ENCODE assay signal across 8 cellular contexts in genomic region chr19:49593233-49594113, GRCh38. TPM values are rescaled to one million over a fixed set of nuclear protein-coding genes. Genes with fewer than 3 reads are reported as not detected.
DNase-seq lines count a peak whose midpoint lies in the region; ATAC-seq, FAIRE-seq and TF ChIP-seq lines count a peak whose summit lies in the region.

No MANE protein-coding gene starts in this region.

- POLR2A ChIA-PET in activated CD4-positive, alpha-beta T cell treated with anti-CD3 and anti-CD28 coated beads, Interleukin-2, amount 10 ng/mL, durations not matched to agents 7 days and 5 days (lab: Charles Lee) = no interaction called here

- peaks cover 21% of the 10 kb centered on the region for H3K36me3 Mint-ChIP-seq in activated CD4-positive, alpha-beta T cell treated with anti-CD3 and anti-CD28 coated beads, Interleukin-2, amount 10 ng/mL, durations not matched to agents 7 days and 5 days (ENCODE audit: low read depth)

- DNase-seq in GM12892 (ENCODE audit: insufficient read length) = peak; percentile 100
- DNase-seq in NCI-H446 treated with DMSO at 0.1 percent for 48 hours (lab: John Stamatoyannopoulos, UW) = peak; percentile 87
- DNase-seq in activated CD4-positive, alpha-beta T cell treated with anti-CD3 and anti-CD28 coated beads, Interleukin-2, amount 10 ng/mL, durations not matched to agents 7 days and 5 days = peak; percentile 96
- DNase-seq in coronary artery (ENCODE audit: low spot score) = peak; percentile 97
- DNase-seq in left kidney (ENCODE audit: low read depth, low spot score) = peak; percentile 97
- DNase-seq in stimulated activated CD4-positive, alpha-beta T cell treated with anti-CD3 and anti-CD28 coated beads, Interleukin-1b, Interleukin-23, amount 100 ng/mL, for 24 hours (ENCODE audit: low read depth in 4 of 4, low spot score in 1 of 4) = peak; percentile 71 to 96 (median 88)
- no peak for DNase-seq in SKM-1 (lab: John Stamatoyannopoulos, UW; ENCODE audit: unreplicated experiment)

- peaks cover 4% of the 10 kb centered on the region for H3K27me3 Mint-ChIP-seq in activated CD4-positive, alpha-beta T cell treated with anti-CD3 and anti-CD28 coated beads, Interleukin-2, amount 10 ng/mL, durations not matched to agents 7 days and 5 days

- peaks cover 30% of the 10 kb centered on the region for H3K4me1 Mint-ChIP-seq in activated CD4-positive, alpha-beta T cell treated with anti-CD3 and anti-CD28 coated beads, Interleukin-2, amount 10 ng/mL, durations not matched to agents 7 days and 5 days

- TF ChIP-seq POLR2A in GM12892 (IDR thresholded peaks at IDR 0.05; ENCODE audit: low read depth, low read length) = no peak

- TF ChIP-seq CTCF in coronary artery (IDR thresholded peaks at IDR 0.05) = no peak

- peak; percentile 54 for ATAC-seq in HG02885 (IDR thresholded peaks at IDR 0.05; ENCODE audit: poor library complexity, unreplicated experiment)

- H3K27ac Mint-ChIP-seq in activated CD4-positive, alpha-beta T cell treated with anti-CD3 and anti-CD28 coated beads, Interleukin-2, amount 10 ng/mL, durations not matched to agents 7 days and 5 days = peak overlapping the region; percentile 90

- no peaks in the 10 kb centered on the region for H3K9me3 Mint-ChIP-seq in activated CD4-positive, alpha-beta T cell treated with anti-CD3 and anti-CD28 coated beads, Interleukin-2, amount 10 ng/mL, durations not matched to agents 7 days and 5 days

- peak; percentile 99 for FAIRE-seq in GM12892 (lab: Jason Lieb, UNC)

- peak overlapping the region; percentile 77 to 98 for H3K27ac ChIP-seq in coronary artery

- H3K4me3 Mint-ChIP-seq in activated CD4-positive, alpha-beta T cell treated with anti-CD3 and anti-CD28 coated beads, Interleukin-2, amount 10 ng/mL, durations not matched to agents 7 days and 5 days = peak overlapping the region; percentile 90

- CTCF ChIA-PET in activated CD4-positive, alpha-beta T cell treated with anti-CD3 and anti-CD28 coated beads, Interleukin-2, amount 10 ng/mL, durations not matched to agents 7 days and 5 days (lab: Charles Lee) = interaction anchor here (0.6 to 0.9 kb wide), 3 partner anchors 86 to 142 kb away, joined by 3 read pairs; no protein-coding TSS in a partner anchor

- peak overlapping the region; percentile 99 for H3K4me3 ChIP-seq in coronary artery

RNA-seq across cellular contexts. Expression of gene PRR12, which starts 2.5 kb away (rescaled TPM):
- 2.0 TPM for polyA plus RNA-seq in GM12892 (2012; ENCODE audit: missing spikeins)
- 10 to 100 TPM; 41.5 to 45.9 TPM for total RNA-seq in activated CD4-positive, alpha-beta T cell treated with anti-CD3 and anti-CD28 coated beads, Interleukin-2, amount 10 ng/mL, durations not matched to agents 7 days and 5 days

RNA-seq across cellular contexts. Expression of gene PRRG2, which starts 12.4 kb away (rescaled TPM):
- 0.47 TPM for polyA plus RNA-seq in GM12892 (2012; ENCODE audit: missing spikeins)
- total RNA-seq in activated CD4-positive, alpha-beta T cell treated with anti-CD3 and anti-CD28 coated beads, Interleukin-2, amount 10 ng/mL, durations not matched to agents 7 days and 5 days = 1 to 10 TPM; 1.1 TPM

RNA-seq across cellular contexts. Expression of gene NOSIP, which starts 13.1 kb away (rescaled TPM):
- polyA plus RNA-seq in GM12892 (2012; ENCODE audit: missing spikeins) = 19.3 TPM
- total RNA-seq in activated CD4-positive, alpha-beta T cell treated with anti-CD3 and anti-CD28 coated beads, Interleukin-2, amount 10 ng/mL, durations not matched to agents 7 days and 5 days = 100 to 1,000 TPM; 288 TPM

RNA-seq across cellular contexts. Expression of gene RRAS, which starts 46.5 kb away (rescaled TPM):
- polyA plus RNA-seq in GM12892 (2012; ENCODE audit: missing spikeins) = 4.0 TPM
- 1 to 10 TPM; 9.0 to 9.5 TPM for total RNA-seq in activated CD4-positive, alpha-beta T cell treated with anti-CD3 and anti-CD28 coated beads, Interleukin-2, amount 10 ng/mL, durations not matched to agents 7 days and 5 days

RNA-seq across cellular contexts. Expression of gene SCAF1, which starts 48.5 kb away (rescaled TPM):
- 13.1 TPM for polyA plus RNA-seq in GM12892 (2012; ENCODE audit: missing spikeins)
- 10 to 100 TPM; 48.1 to 59.9 TPM for total RNA-seq in activated CD4-positive, alpha-beta T cell treated with anti-CD3 and anti-CD28 coated beads, Interleukin-2, amount 10 ng/mL, durations not matched to agents 7 days and 5 days
